ENCODE assay signal across 8 cellular contexts in the genomic region with DNA sequence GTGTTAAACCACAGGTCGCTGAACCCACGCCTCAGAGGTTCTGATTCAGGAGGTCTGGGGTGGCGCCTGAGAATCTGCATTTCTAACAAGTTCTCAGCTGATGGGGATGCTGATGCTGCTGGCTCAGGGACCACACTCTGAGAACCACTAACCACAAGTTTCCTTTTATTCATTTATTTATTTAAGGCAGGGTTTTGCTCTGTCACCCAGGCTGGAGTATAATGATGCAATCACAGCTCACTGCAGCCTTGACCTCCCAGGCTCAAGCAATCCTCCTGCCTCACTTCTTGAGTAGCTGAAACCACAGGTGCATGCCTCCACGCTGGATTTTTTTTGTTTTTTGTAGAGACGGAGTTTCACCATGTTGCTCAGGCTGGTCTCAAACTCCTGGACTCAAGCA.
A peak's percentile ranks its signal among the peaks of the same experiment; 100 is the strongest.
DNase-seq lines count a peak whose midpoint lies in the region; ATAC-seq and TF ChIP-seq lines count a peak whose summit lies in the region.
"Not testable (repeated sequence)": the region's sequence is repeated elsewhere in the genome, so short reads cannot be mapped to it uniquely, and the experiment has no call there.

No MANE protein-coding gene starts in this region.

- not testable (repeated sequence) for H2AFZ ChIP-seq in mammary epithelial cell (ENCODE audit: low read depth, low read length)

- not testable (repeated sequence) for H3K36me3 Mint-ChIP-seq in CD8-positive, alpha-beta T cell; T-helper 2 cell treated with Interferon-gamma antibody and Interleukin-4, amounts not matched to agents 5 μg/mL and 100 μg/mL, for 36 hours (ENCODE audit: low read depth)

- not testable (repeated sequence) for H3K79me2 ChIP-seq in mammary epithelial cell (ENCODE audit: insufficient read depth, low read length)

- not testable (repeated sequence) for H3K9me3 ChIP-seq in CD8-positive, alpha-beta T cell (ENCODE audit: low read length); mammary epithelial cell (replicated peaks; ENCODE audit: insufficient read depth, low read length)

- not testable (repeated sequence) for DNase-seq in CD8-positive, alpha-beta T cell
- DNase-seq in NAMALWA (ENCODE audit: low spot score) (peak; percentile 82), mammary epithelial cell (peak; percentile 28), mucosa of gallbladder (ENCODE audit: low spot score) (peak; percentile 10)
- peak; percentile 53 for DNase-seq in T-helper 2 cell treated with Interferon-gamma antibody and Interleukin-4, amounts not matched to agents 5 μg/mL and 100 μg/mL, for 36 hours (ENCODE audit: low spot score)
- DNase-seq in activated T-cell treated with anti-CD3 and anti-CD28 coated beads, Interleukin-2, amount 50 U/mL, for 48 hours, result peak; percentile 44 to 64
- DNase-seq in stimulated activated naive CD8-positive, alpha-beta T cell treated with anti-CD3 and anti-CD28 coated beads, Interleukin-15, Interleukin-2, amounts not matched to agents 100 U/mL and 50 U/mL, for 24 hours, result peak; percentile 37

- H4K20me1 ChIP-seq in mammary epithelial cell (ENCODE audit: insufficient read depth, low read length), result not testable (repeated sequence)

- not testable (repeated sequence) for H3K27me3 Mint-ChIP-seq in CD8-positive, alpha-beta T cell (ENCODE audit: low read depth)
- H3K27me3 Mint-ChIP-seq in T-helper 2 cell treated with Interferon-gamma antibody and Interleukin-4, amounts not matched to agents 5 μg/mL and 100 μg/mL, for 36 hours (ENCODE audit: low read depth), result peaks cover 13% of the 10 kb centered on the region

- WGBS in mammary epithelial cell (ENCODE audit: low coverage, missing lambda C conversion rate), result 49% methylated on average over 5 of the region's 5 CpGs

- H3K4me3 ChIP-seq in CD8-positive, alpha-beta T cell (ENCODE audit: low read depth, low read length); mammary epithelial cell (replicated peaks in 1 of 3; ENCODE audit: insufficient read depth in 1 of 3, low read depth in 2 of 3, low read length in 3 of 3): not testable (repeated sequence)

- not testable (repeated sequence) for H3K27me3 ChIP-seq in CD8-positive, alpha-beta T cell (ENCODE audit: insufficient read depth, low read length); mammary epithelial cell (ENCODE audit: insufficient read depth, low read length)

- H3K4me1 Mint-ChIP-seq in CD8-positive, alpha-beta T cell (ENCODE audit: low read depth), result not testable (repeated sequence)
- peaks cover 15% of the 10 kb centered on the region for H3K4me1 Mint-ChIP-seq in T-helper 2 cell treated with Interferon-gamma antibody and Interleukin-4, amounts not matched to agents 5 μg/mL and 100 μg/mL, for 36 hours (ENCODE audit: low read depth)

- peak; percentile 42 for ATAC-seq in CD8-positive, alpha-beta T cell
- peak; percentile 59 for ATAC-seq in GM21529 (IDR thresholded peaks at IDR 0.05; ENCODE audit: unreplicated experiment)
- peak; percentile 82 for ATAC-seq in stimulated activated naive CD8-positive, alpha-beta T cell treated with anti-CD3 and anti-CD28 coated beads, Interleukin-15, Interleukin-2, amounts not matched to agents 100 U/mL and 50 U/mL, for 24 hours

- POLR2A ChIA-PET in CD8-positive, alpha-beta T cell (lab: Charles Lee), result not testable (repeated sequence)

- H3K4me1 ChIP-seq in CD8-positive, alpha-beta T cell (ENCODE audit: insufficient read depth, low read length); mammary epithelial cell (ENCODE audit: insufficient read depth, low read length): not testable (repeated sequence)

- H3K9ac ChIP-seq in mammary epithelial cell (ENCODE audit: insufficient read depth, low read length), result not testable (repeated sequence)

- H3K27ac ChIP-seq in CD8-positive, alpha-beta T cell (ENCODE audit: low read depth, low read length); mammary epithelial cell (ENCODE audit: insufficient read depth, low read depth, low read length): not testable (repeated sequence)

- not testable (repeated sequence) for H3K4me2 ChIP-seq in mammary epithelial cell (ENCODE audit: insufficient read depth, low read depth, low read length)

- not testable (repeated sequence) for H3K9me3 Mint-ChIP-seq in CD8-positive, alpha-beta T cell; T-helper 2 cell treated with Interferon-gamma antibody and Interleukin-4, amounts not matched to agents 5 μg/mL and 100 μg/mL, for 36 hours

- H3K36me3 ChIP-seq in CD8-positive, alpha-beta T cell (ENCODE audit: insufficient read depth, low read length); mammary epithelial cell (ENCODE audit: insufficient read depth, low read length): not testable (repeated sequence)

- CTCF ChIA-PET in CD8-positive, alpha-beta T cell (lab: Charles Lee), result interaction anchor here (7.3 kb wide), 1 partner anchor 155 kb away, joined by 143 read pairs; no protein-coding TSS in a partner anchor
- CTCF ChIA-PET in mammary epithelial cell (lab: Charles Lee; ENCODE audit: low non-redundant PET), result not testable (repeated sequence)

- H3K4me3 Mint-ChIP-seq in CD8-positive, alpha-beta T cell, result not testable (repeated sequence)
- peak overlapping the region; percentile 9 for H3K4me3 Mint-ChIP-seq in T-helper 2 cell treated with Interferon-gamma antibody and Interleukin-4, amounts not matched to agents 5 μg/mL and 100 μg/mL, for 36 hours

- dilution Hi-C loops in mammary epithelial cell (cut with HindIII; ENCODE audit: low sequenced_read_pairs), result not testable (repeated sequence)

- intact Hi-C loops in CD8-positive, alpha-beta T cell (cut with DNase I, micrococcal nuclease); mammary epithelial cell (cut with micrococcal nuclease): not testable (repeated sequence)

- not testable (repeated sequence) for TF ChIP-seq CTCF in CD8-positive, alpha-beta T cell (IDR thresholded peaks at IDR 0.05); mammary epithelial cell (conservative IDR thresholded peaks at IDR 0.05 in 1 of 2, IDR thresholded peaks at IDR 0.05 in 1 of 2; ENCODE audit: extremely low read depth in 1 of 2, insufficient read depth in 1 of 2, low read depth in 1 of 2, low read length in 2 of 2)

- in situ Hi-C loops in mammary epithelial cell (cut with MboI; ENCODE audit: low sequenced_read_pairs in 2 of 2), result loop anchor here in 1 of 2 donors (25.0 kb wide), 1 partner anchor 283 kb away; the partner anchor contains the start of gene ACSBG1

- H3K27ac Mint-ChIP-seq in CD8-positive, alpha-beta T cell, result not testable (repeated sequence)
- peak overlapping the region; percentile 26 for H3K27ac Mint-ChIP-seq in T-helper 2 cell treated with Interferon-gamma antibody and Interleukin-4, amounts not matched to agents 5 μg/mL and 100 μg/mL, for 36 hours

- BruUV-seq in mammary epithelial cell (replicated peaks; lab: Mats Ljungman, UMichigan), result not testable (repeated sequence)
